ENCODE assay signal across 33 cellular contexts in genomic region chr7:137727413-137727812, GRCh38.
"Had no signal": no experiment of that assay in that cellular context is flagged by ENCODE, and none has a peak within 500 bp of the region (broad histone marks: within the 10 kb centered on the region; RNA-seq: fewer than 3 reads in every experiment).

No MANE protein-coding gene starts in this region.

- H3K9me3 ChIP-seq: adrenal gland, body of pancreas, breast epithelium had no signal

- ATAC-seq: activated CD8-positive, alpha-beta T cell treated with anti-CD3 and anti-CD28 coated beads for 36 hours; activated naive CD4-positive, alpha-beta T cell treated with anti-CD3 and anti-CD28 coated beads, Interleukin-2, amount 50 U/mL, for 72 hours; activated T-cell treated with anti-CD3 and anti-CD28 coated beads, Interleukin-2, amount 50 U/mL, for 4 hours; activated T-cell treated with anti-CD3 and anti-CD28 coated beads, Interleukin-2, amount 50 U/mL, for 72 hours; activated T-helper 17 cell treated with anti-CD3 and anti-CD28 coated beads, Interleukin-2, amount 50 U/mL, for 72 hours; body of pancreas had no signal

- H3K4me1 ChIP-seq: adrenal gland, body of pancreas, breast epithelium had no signal

- FAIRE-seq: astrocyte, TTC549 had no signal

- DNase-seq: activated B cell treated with CpG ODN at 0.5 μM for 24 hours; activated CD4-positive, alpha-beta memory T cell treated with anti-CD3 and anti-CD28 coated beads for 36 hours; activated CD4-positive, alpha-beta T cell treated with anti-CD3 and anti-CD28 coated beads for 4 hours; activated CD4-positive, alpha-beta T cell treated with anti-CD3 and anti-CD28 coated beads, Interleukin-2, amount 10 ng/mL, durations not matched to agents 24 days and 14 days; activated CD4-positive, alpha-beta T cell treated with anti-CD3 and anti-CD28 coated beads, Interleukin-2, amount 50 U/mL, for 1 hour; activated CD4-positive, alpha-beta T cell treated with anti-CD3 and anti-CD28 coated beads, Interleukin-2, amount 50 U/mL, for 4 hours; activated CD4-positive, CD25-positive, alpha-beta regulatory T cell treated with anti-CD3 and anti-CD28 coated beads, Interleukin-2, amount 50 U/mL, for 72 hours; activated CD8-positive, alpha-beta memory T cell treated with anti-CD3 and anti-CD28 coated beads, Interleukin-2, amount 50 U/mL, for 4 hours; activated CD8-positive, alpha-beta T cell treated with anti-CD3 and anti-CD28 coated beads for 36 hours; activated effector memory CD4-positive, alpha-beta T cell treated with anti-CD3 and anti-CD28 coated beads, Interleukin-2, amount 50 U/mL, for 16 hours; activated gamma-delta T cell treated with Interleukin-2 at 50 U/mL for 16 hours; activated naive CD4-positive, alpha-beta T cell; activated naive CD4-positive, alpha-beta T cell treated with anti-CD3 and anti-CD28 coated beads for 36 hours; activated naive CD4-positive, alpha-beta T cell treated with anti-CD3 and anti-CD28 coated beads, Interleukin-2, amount 50 U/mL, for 16 hours; activated naive CD8-positive, alpha-beta T cell treated with anti-CD3 and anti-CD28 coated beads for 36 hours; activated T-cell treated with anti-CD3 and anti-CD28 coated beads for 4 hours; activated T-cell treated with anti-CD3 and anti-CD28 coated beads, Interleukin-2, amount 50 U/mL, for 1 hour; activated T-cell treated with anti-CD3 and anti-CD28 coated beads, Interleukin-2, amount 50 U/mL, for 4 hours; activated T-cell treated with anti-CD3 and anti-CD28 coated beads, Interleukin-2, amount 50 U/mL, for 72 hours; adrenal gland; amniotic stem cell; aorta; body of pancreas; brain microvascular endothelial cell; central memory CD4-positive, alpha-beta T cell; T-helper 2 cell; T-helper 9 cell had no signal

- H3K36me3 ChIP-seq: adrenal gland, brain microvascular endothelial cell, breast epithelium had no signal

- H3K27ac ChIP-seq: adrenal gland, body of pancreas, brain microvascular endothelial cell, breast epithelium, VCaP had no signal

- H3K27me3 ChIP-seq: adrenal gland, body of pancreas, brain microvascular endothelial cell, breast epithelium had no signal

- H3K4me3 ChIP-seq: adrenal gland, body of pancreas, breast epithelium had no signal
